8 cellular contexts compared by ENCODE assay signal in genomic region chrX:77785400-77785745, GRCh38. TPM values are rescaled to one million over a fixed set of nuclear protein-coding genes. Genes with fewer than 3 reads are reported as not detected.
A peak's percentile ranks its signal among the peaks of the same experiment; 100 is the strongest.
DNase-seq lines count a peak whose midpoint lies in the region; ATAC-seq, FAIRE-seq and TF ChIP-seq lines count a peak whose summit lies in the region.

No MANE protein-coding gene starts in this region.

- H3K27me3 ChIP-seq in HepG2 (ENCODE audit: control insufficient read depth in 1 of 2, insufficient read depth in 2 of 2, low read length in 2 of 2) (no peaks in the 10 kb centered on the region; a peak in 1 of 5 replicates), tibial nerve (no peaks in the 10 kb centered on the region)

- H3K27ac ChIP-seq in HepG2 (ENCODE audit: extremely low read length, insufficient read depth, low read length) = peak overlapping the region; percentile 95
- peak overlapping the region; percentile 90 to 95 (median 92) for H3K27ac ChIP-seq in tibial nerve

- peak overlapping the region; percentile 92 for H3K9ac ChIP-seq in HepG2 (ENCODE audit: insufficient read depth, low read depth, low read length)

- H3K4me3 ChIP-seq in HepG2 (replicated peaks in 1 of 3; ENCODE audit: insufficient read depth in 1 of 3, low read depth in 2 of 3, low read length in 3 of 3) = peak overlapping the region; percentile 63 to 84 (median 81)
- peak overlapping the region; percentile 54 to 70 (median 65) for H3K4me3 ChIP-seq in tibial nerve

- H3K4me1 Mint-ChIP-seq in T-helper 2 cell treated with Interferon-gamma antibody and Interleukin-4, amounts not matched to agents 5 μg/mL and 100 μg/mL, for 36 hours (ENCODE audit: low read depth) = peaks cover 24% of the 10 kb centered on the region
- peaks cover 24% of the 10 kb centered on the region for H3K4me1 Mint-ChIP-seq in chondrocyte (ENCODE audit: low read depth)

- H3K4me1 ChIP-seq in HepG2 (ENCODE audit: insufficient read depth, low read length) (0 out of 2 replicates have a peak, but pooled peaks cover 7% of the 10 kb centered on the region), tibial nerve (peaks cover 0 to 12% (median 2%) of the 10 kb centered on the region in 4 donors)

- peaks cover 56% of the 10 kb centered on the region for H3K79me2 ChIP-seq in HepG2 (ENCODE audit: insufficient read depth, low read length)

- in situ Hi-C loops in HepG2 (cut with HindIII; ENCODE audit: extremely low pct_ligation_motif_present, low pct_unique_long_range_greater_than_20kb) = no loop called here

- intact Hi-C loops in HepG2 (cut with micrococcal nuclease; ENCODE audit: unreplicated experiment) = loop anchor here (5.0 kb wide), 3 partner anchors 53 to 317 kb away; partner anchors contain the start of genes COX7B, MAGT1 and PGK1

- ATAC-seq in HepG2 (no peak), GM18870 (IDR thresholded peaks at IDR 0.05; ENCODE audit: unreplicated experiment) (no peak)

- TF ChIP-seq CTCF in chondrocyte (IDR thresholded peaks at IDR 0.05) (no peak), HepG2 (CRISPR knock-in tag; IDR thresholded peaks at IDR 0.05) (no peak), tibial nerve (IDR thresholded peaks at IDR 0.05) (no peak)

- no peak for TF ChIP-seq POLR2A in HepG2 (IDR thresholded peaks at IDR 0.05; ENCODE audit: insufficient read depth in 1 of 2, low read depth in 2 of 2, low read length in 2 of 2)
- no peak for TF ChIP-seq POLR2A in tibial nerve (IDR thresholded peaks at IDR 0.05)

- no peak overlapping the region for H2AFZ ChIP-seq in HepG2 (ENCODE audit: low read length)

- no TSS peak for BruUV-seq in HepG2 (replicated peaks; lab: Mats Ljungman, UMichigan)

- peak overlapping the region; percentile 72 for H3K4me2 ChIP-seq in HepG2 (ENCODE audit: low read depth, low read length)

- peaks cover 11% of the 10 kb centered on the region for H3K36me3 Mint-ChIP-seq in T-helper 2 cell treated with Interferon-gamma antibody and Interleukin-4, amounts not matched to agents 5 μg/mL and 100 μg/mL, for 36 hours (ENCODE audit: low read depth)
- H3K36me3 Mint-ChIP-seq in chondrocyte (ENCODE audit: low read depth) = peaks cover 1% of the 10 kb centered on the region

- POLR2A ChIA-PET in HepG2 (lab: Yijun Ruan, JAX) = no interaction called here

- H4K20me1 ChIP-seq in HepG2 (ENCODE audit: insufficient read depth, low read length) = peaks cover 30% of the 10 kb centered on the region

- TF ChIP-seq EP300 in HepG2 (IDR thresholded peaks at IDR 0.05; ENCODE audit: low read depth in 2 of 2, low read length in 2 of 2) (no peak), HepG2 (CRISPR knock-in tag; IDR thresholded peaks at IDR 0.05; ENCODE audit: borderline replicate concordance) (no peak), tibial nerve (IDR thresholded peaks at IDR 0.05) (no peak)

- TF ChIP-seq RAD21 in HepG2 (CRISPR knock-in tag; IDR thresholded peaks at IDR 0.05) = no peak

- peak overlapping the region; percentile 100 for H3K27ac Mint-ChIP-seq in T-helper 2 cell treated with Interferon-gamma antibody and Interleukin-4, amounts not matched to agents 5 μg/mL and 100 μg/mL, for 36 hours
- peak overlapping the region; percentile 76 for H3K27ac Mint-ChIP-seq in chondrocyte (ENCODE audit: unreplicated experiment)

- WGBS in HepG2 (ENCODE audit: low lambda C conversion rate) = 0% methylated on average over 6 of the region's 16 CpGs
- 0 to 41% methylated on average over 11 to 16 of the region's 16 CpGs for WGBS in tibial nerve, 2 donors

- H3K36me3 ChIP-seq in HepG2 (replicated peaks in 1 of 2; ENCODE audit: control insufficient read depth in 1 of 2, insufficient read depth in 2 of 2, low read length in 2 of 2) (no peaks in the 10 kb centered on the region), tibial nerve (no peaks in the 10 kb centered on the region)

- H3K27me3 Mint-ChIP-seq in T-helper 2 cell treated with Interferon-gamma antibody and Interleukin-4, amounts not matched to agents 5 μg/mL and 100 μg/mL, for 36 hours (ENCODE audit: low read depth) = no peaks in the 10 kb centered on the region
- no peaks in the 10 kb centered on the region for H3K27me3 Mint-ChIP-seq in chondrocyte (ENCODE audit: low read depth)

- H3K9me3 Mint-ChIP-seq in T-helper 2 cell treated with Interferon-gamma antibody and Interleukin-4, amounts not matched to agents 5 μg/mL and 100 μg/mL, for 36 hours = no peaks in the 10 kb centered on the region
- H3K9me3 Mint-ChIP-seq in chondrocyte (ENCODE audit: low read depth) = no peaks in the 10 kb centered on the region

- CTCF ChIA-PET in HepG2 (lab: Yijun Ruan, JAX; ENCODE audit: low intra/inter-chr PET ratio, low total read pairs) = no interaction called here

- H3K9me3 ChIP-seq in HepG2 (ENCODE audit: low read length) = no peaks in the 10 kb centered on the region
- H3K9me3 ChIP-seq in tibial nerve = no peaks in the 10 kb centered on the region

- no peak for FAIRE-seq in HepG2 (lab: Jason Lieb, UNC)

- peak overlapping the region; percentile 100 for H3K4me3 Mint-ChIP-seq in T-helper 2 cell treated with Interferon-gamma antibody and Interleukin-4, amounts not matched to agents 5 μg/mL and 100 μg/mL, for 36 hours
- peak overlapping the region; percentile 98 for H3K4me3 Mint-ChIP-seq in chondrocyte (ENCODE audit: unreplicated experiment)

- no peak for DNase-seq in T-helper 2 cell treated with Interferon-gamma antibody and Interleukin-4, amounts not matched to agents 5 μg/mL and 100 μg/mL, for 36 hours (ENCODE audit: low spot score)
- DNase-seq in T-helper 2 cell = no peak
- DNase-seq in NCI-H82 (lab: John Stamatoyannopoulos, UW) = peak; percentile 66
- DNase-seq in chondrocyte (ENCODE audit: low spot score) = no peak
- no peak for DNase-seq in HepG2 (ENCODE audit: low spot score)
- DNase-seq in tibial nerve (ENCODE audit: low spot score in 2 of 2) = no peak
- no peak for DNase-seq in activated CD4-positive, alpha-beta T cell treated with anti-CD3 and anti-CD28 coated beads, Interleukin-2, amount 50 U/mL, for 4 hours

TF ChIP-seq in HepG2, 621 proteins besides CTCF, POLR2A, EP300 and RAD21:
- TF ChIP-seq HIC2 (CRISPR knock-in tag; IDR thresholded peaks at IDR 0.05; ENCODE audit: low read depth) (no peak), PCBP1 (IDR thresholded peaks at IDR 0.05; ENCODE audit: borderline replicate concordance, low read depth, low read length) (0 out of 2 replicates have a peak, but pooled peaks have one; percentile 27)

RNA-seq across cellular contexts. Expression of gene ATRX, which starts 0.6 kb away (rescaled TPM):
- total RNA-seq in chondrocyte = 81.9 to 186 TPM (median 94.7 TPM) in 3 replicates
- 44.5 and 55.4 TPM in 2 replicates for total RNA-seq in HepG2 (2016; rRNA removed; fragmentation: Illumina TruSeq; extraction: Trizol)
- 17.8 and 22.4 TPM in 2 replicates for total RNA-seq in HepG2 (2016; cell fraction: cytosol; rRNA removed; fragmentation: Illumina TruSeq; extraction: Trizol; ENCODE audit: low read depth)
- 42.1 and 53.4 TPM in 2 replicates for total RNA-seq in HepG2 (2016; cell fraction: insoluble cytoplasmic fraction; rRNA removed; fragmentation: Illumina TruSeq; extraction: Trizol)
- 11.1 and 13.3 TPM in 2 replicates for total RNA-seq in HepG2 (2016; cell fraction: membrane; rRNA removed; fragmentation: Illumina TruSeq; extraction: Trizol)
- 121 and 130 TPM in 2 replicates for total RNA-seq in HepG2 (2016; cell fraction: nucleus; rRNA removed; fragmentation: Illumina TruSeq; extraction: Trizol)
- 24.6 and 26.1 TPM in 2 replicates for polyA plus RNA-seq in HepG2 (2011; rRNA removed)
- 10.4 and 14.7 TPM in 2 replicates for polyA plus RNA-seq in HepG2 (2011; cell fraction: cytosol; rRNA removed)
- polyA plus RNA-seq in HepG2 (2011; cell fraction: nucleus; rRNA removed) = 45.5 and 54.8 TPM in 2 replicates
- 29.1 and 30.5 TPM in 2 replicates for polyA plus RNA-seq in HepG2 (2012)
- 0.52 and 0.85 TPM in 2 replicates for polyA plus RNA-seq in HepG2 (2016; cell fraction: cytosol; fragmentation: Illumina TruSeq; extraction: Trizol; ENCODE audit: low read depth)
- polyA plus RNA-seq in HepG2 (2016; cell fraction: insoluble cytoplasmic fraction; fragmentation: Illumina TruSeq; extraction: Trizol; ENCODE audit: low read depth) = 20.3 and 23.4 TPM in 2 replicates
- 1.1 and 1.3 TPM in 2 replicates for polyA plus RNA-seq in HepG2 (2016; cell fraction: membrane; fragmentation: Illumina TruSeq; extraction: Trizol; ENCODE audit: low read depth)
- polyA plus RNA-seq in HepG2 (2016; cell fraction: nucleus; fragmentation: Illumina TruSeq; extraction: Trizol; ENCODE audit: insufficient read depth, low read depth) = 46.4 and 57.8 TPM in 2 replicates
- polyA minus RNA-seq in HepG2 (2011; rRNA and poly(A)+ RNA removed; ENCODE audit: low replicate concordance) = 17.6 and 63.4 TPM in 2 replicates
- polyA minus RNA-seq in HepG2 (2011; cell fraction: cytosol; rRNA and poly(A)+ RNA removed) = 32.2 and 34.7 TPM in 2 replicates
- polyA minus RNA-seq in HepG2 (2011; cell fraction: nucleus; rRNA and poly(A)+ RNA removed) = 227 and 238 TPM in 2 replicates
- total RNA-seq in tibial nerve = 10 to 100 TPM; 78.1 to 96.4 (median 89.6) TPM
